18 cellular contexts compared by ENCODE assay signal in the genomic region with DNA sequence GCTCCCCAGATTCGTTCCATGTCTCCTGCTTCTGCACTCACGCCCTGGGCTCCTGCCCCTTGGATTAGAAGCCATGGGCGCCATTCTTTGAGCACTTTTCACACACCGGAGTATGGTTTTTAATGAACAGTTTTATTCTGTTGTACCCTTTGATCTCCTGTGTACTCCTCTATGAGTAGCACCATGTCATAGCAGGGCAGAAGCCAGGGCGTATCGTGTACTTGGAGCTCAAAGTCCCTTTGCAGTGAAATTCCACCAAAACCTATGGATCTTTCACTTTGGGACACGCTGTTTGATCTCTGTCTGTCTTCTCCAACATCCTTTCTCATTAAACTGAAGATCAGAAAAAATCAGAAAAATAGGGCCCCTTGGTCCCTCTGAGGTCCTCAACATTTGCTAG.
DNase-seq lines count a peak whose midpoint lies in the region; ATAC-seq, FAIRE-seq and TF ChIP-seq lines count a peak whose summit lies in the region.
"Had no signal": no experiment of that assay in that cellular context is flagged by ENCODE, and none has a peak within 500 bp of the region (broad histone marks: within the 10 kb centered on the region; RNA-seq: fewer than 3 reads in every experiment).

No MANE protein-coding gene starts in this region.

- H3K9ac ChIP-seq in BLaER1: no peak overlapping the region

- no peaks in the 10 kb centered on the region for H3K9me2 ChIP-seq in GM23338 (ENCODE audit: insufficient read depth)

- H3K27ac Mint-ChIP-seq in GM23338: no peak overlapping the region
- H3K27ac Mint-ChIP-seq: B cell; CD8-positive, alpha-beta T cell; HFFc6 had no signal

- H3K27me3 ChIP-seq in BLaER1: no peaks in the 10 kb centered on the region
- no peaks in the 10 kb centered on the region for H3K27me3 ChIP-seq in small intestine (ENCODE audit: control insufficient read depth in 2 of 2, insufficient read depth in 2 of 2, low read length in 2 of 2)
- no peaks in the 10 kb centered on the region for H3K27me3 ChIP-seq in GM23338 (ENCODE audit: insufficient read depth)

- H3K9me3 Mint-ChIP-seq in GM23338: no peaks in the 10 kb centered on the region
- H3K9me3 Mint-ChIP-seq: CD8-positive, alpha-beta T cell; HFFc6 had no signal

- no peak overlapping the region; the same call in 2 of the 3 replicates for H3K4me3 Mint-ChIP-seq in GM23338
- H3K4me3 Mint-ChIP-seq: B cell; CD14-positive monocyte; CD8-positive, alpha-beta T cell; HFFc6 had no signal

- no peaks in the 10 kb centered on the region for H3K36me3 Mint-ChIP-seq in GM23338 (ENCODE audit: low read depth)

- no peaks in the 10 kb centered on the region for H3F3A ChIP-seq in GM23338 (replicated peaks; ENCODE audit: low read depth)

- peak; percentile 22 for DNase-seq in SW480 (ENCODE audit: low spot score)
- DNase-seq in islet precursor cell: peak; percentile 15
- peak; percentile 77 for DNase-seq in small intestine
- no peak for DNase-seq in NCI-H510A treated with DMSO at 0.1 percent for 48 hours (lab: John Stamatoyannopoulos, UW)
- DNase-seq in GM23338 (ENCODE audit: low spot score): no peak
- DNase-seq in NCI-H187 (lab: John Stamatoyannopoulos, UW): no peak
- DNase-seq: ACHN; CD8-positive, alpha-beta T cell; COR-L47; DND-41; GF-D8; HCEC 1CT; HFFc6 had no signal

- H3K4me1 ChIP-seq in BLaER1 (peaks cover 78% of the 10 kb centered on the region), small intestine (ENCODE audit: control insufficient read depth in 2 of 2, insufficient read depth in 1 of 2, low read depth in 1 of 2, low read length in 1 of 2) (no peaks in the 10 kb centered on the region), GM23338 (ENCODE audit: insufficient read depth) (no peaks in the 10 kb centered on the region)

- peaks cover 23% of the 10 kb centered on the region for H3K4me1 Mint-ChIP-seq in GM23338

- WGBS in small intestine, 3 donors: 46 to 78% (median 56%) methylated on average over 7 of the region's 7 CpGs

- TF ChIP-seq CTCF in GM23338 (conservative IDR thresholded peaks at IDR 0.05; ENCODE audit: low read depth in 2 of 2): no peak

- peaks cover 3% of the 10 kb centered on the region for H3K27me3 Mint-ChIP-seq in GM23338 (ENCODE audit: insufficient read depth, low read depth, poor library complexity)
- H3K27me3 Mint-ChIP-seq: B cell had no signal

- H4K20me1 ChIP-seq in BLaER1: no peaks in the 10 kb centered on the region
- H4K20me1 ChIP-seq in GM23338 (replicated peaks; ENCODE audit: insufficient read depth): no peaks in the 10 kb centered on the region

- H3K4me3 ChIP-seq in BLaER1 (no peak overlapping the region), small intestine (ENCODE audit: low read depth in 1 of 2, low read length in 2 of 2) (no peak overlapping the region), GM23338 (no peak overlapping the region)
- H3K4me3 ChIP-seq: K562 had no signal

- H3K27ac ChIP-seq in BLaER1 (no peak overlapping the region), small intestine (ENCODE audit: low read depth in 1 of 2, low read length in 1 of 2) (no peak overlapping the region), GM23338 (ENCODE audit: low read depth) (no peak overlapping the region)
- H3K27ac ChIP-seq: HL-60 had no signal

- H3K9me3 ChIP-seq in BLaER1: no peaks in the 10 kb centered on the region
- no peaks in the 10 kb centered on the region for H3K9me3 ChIP-seq in small intestine (ENCODE audit: control insufficient read depth, low read depth)

- H3K79me2 ChIP-seq in GM23338 (replicated peaks; ENCODE audit: insufficient read depth): no peaks in the 10 kb centered on the region

- no peak for FAIRE-seq in small intestine (lab: Jason Lieb, UNC)

- H3K36me3 ChIP-seq in BLaER1 (no peaks in the 10 kb centered on the region; the same call in 1 of the 2 replicates), small intestine (ENCODE audit: control insufficient read depth in 2 of 2, insufficient read depth in 2 of 2, low read length in 2 of 2) (no peaks in the 10 kb centered on the region), GM23338 (ENCODE audit: insufficient read depth) (no peaks in the 10 kb centered on the region)

- no peak overlapping the region for H2AFZ ChIP-seq in GM23338

- H3K4me2 ChIP-seq in BLaER1 (0 out of 2 replicates have a peak overlapping the region, but pooled peaks have one; percentile 2), GM23338 (no peak overlapping the region)

- ATAC-seq in GM23338: no peak
- ATAC-seq: CD8-positive, alpha-beta T cell had no signal

TF ChIP-seq in GM23338, 12 proteins besides CTCF, POLR2A, EP300 and RAD21 (continues in another document):
- no peak for TF ChIP-seq EZH2 (IDR thresholded peaks at IDR 0.05; ENCODE audit: low read depth, unreplicated experiment)
- no peak for TF ChIP-seq NANOG (IDR thresholded peaks at IDR 0.05; ENCODE audit: borderline replicate concordance)
- no peak for TF ChIP-seq JUNB (IDR thresholded peaks at IDR 0.05; ENCODE audit: unreplicated experiment)
- TF ChIP-seq, protein P1, sequence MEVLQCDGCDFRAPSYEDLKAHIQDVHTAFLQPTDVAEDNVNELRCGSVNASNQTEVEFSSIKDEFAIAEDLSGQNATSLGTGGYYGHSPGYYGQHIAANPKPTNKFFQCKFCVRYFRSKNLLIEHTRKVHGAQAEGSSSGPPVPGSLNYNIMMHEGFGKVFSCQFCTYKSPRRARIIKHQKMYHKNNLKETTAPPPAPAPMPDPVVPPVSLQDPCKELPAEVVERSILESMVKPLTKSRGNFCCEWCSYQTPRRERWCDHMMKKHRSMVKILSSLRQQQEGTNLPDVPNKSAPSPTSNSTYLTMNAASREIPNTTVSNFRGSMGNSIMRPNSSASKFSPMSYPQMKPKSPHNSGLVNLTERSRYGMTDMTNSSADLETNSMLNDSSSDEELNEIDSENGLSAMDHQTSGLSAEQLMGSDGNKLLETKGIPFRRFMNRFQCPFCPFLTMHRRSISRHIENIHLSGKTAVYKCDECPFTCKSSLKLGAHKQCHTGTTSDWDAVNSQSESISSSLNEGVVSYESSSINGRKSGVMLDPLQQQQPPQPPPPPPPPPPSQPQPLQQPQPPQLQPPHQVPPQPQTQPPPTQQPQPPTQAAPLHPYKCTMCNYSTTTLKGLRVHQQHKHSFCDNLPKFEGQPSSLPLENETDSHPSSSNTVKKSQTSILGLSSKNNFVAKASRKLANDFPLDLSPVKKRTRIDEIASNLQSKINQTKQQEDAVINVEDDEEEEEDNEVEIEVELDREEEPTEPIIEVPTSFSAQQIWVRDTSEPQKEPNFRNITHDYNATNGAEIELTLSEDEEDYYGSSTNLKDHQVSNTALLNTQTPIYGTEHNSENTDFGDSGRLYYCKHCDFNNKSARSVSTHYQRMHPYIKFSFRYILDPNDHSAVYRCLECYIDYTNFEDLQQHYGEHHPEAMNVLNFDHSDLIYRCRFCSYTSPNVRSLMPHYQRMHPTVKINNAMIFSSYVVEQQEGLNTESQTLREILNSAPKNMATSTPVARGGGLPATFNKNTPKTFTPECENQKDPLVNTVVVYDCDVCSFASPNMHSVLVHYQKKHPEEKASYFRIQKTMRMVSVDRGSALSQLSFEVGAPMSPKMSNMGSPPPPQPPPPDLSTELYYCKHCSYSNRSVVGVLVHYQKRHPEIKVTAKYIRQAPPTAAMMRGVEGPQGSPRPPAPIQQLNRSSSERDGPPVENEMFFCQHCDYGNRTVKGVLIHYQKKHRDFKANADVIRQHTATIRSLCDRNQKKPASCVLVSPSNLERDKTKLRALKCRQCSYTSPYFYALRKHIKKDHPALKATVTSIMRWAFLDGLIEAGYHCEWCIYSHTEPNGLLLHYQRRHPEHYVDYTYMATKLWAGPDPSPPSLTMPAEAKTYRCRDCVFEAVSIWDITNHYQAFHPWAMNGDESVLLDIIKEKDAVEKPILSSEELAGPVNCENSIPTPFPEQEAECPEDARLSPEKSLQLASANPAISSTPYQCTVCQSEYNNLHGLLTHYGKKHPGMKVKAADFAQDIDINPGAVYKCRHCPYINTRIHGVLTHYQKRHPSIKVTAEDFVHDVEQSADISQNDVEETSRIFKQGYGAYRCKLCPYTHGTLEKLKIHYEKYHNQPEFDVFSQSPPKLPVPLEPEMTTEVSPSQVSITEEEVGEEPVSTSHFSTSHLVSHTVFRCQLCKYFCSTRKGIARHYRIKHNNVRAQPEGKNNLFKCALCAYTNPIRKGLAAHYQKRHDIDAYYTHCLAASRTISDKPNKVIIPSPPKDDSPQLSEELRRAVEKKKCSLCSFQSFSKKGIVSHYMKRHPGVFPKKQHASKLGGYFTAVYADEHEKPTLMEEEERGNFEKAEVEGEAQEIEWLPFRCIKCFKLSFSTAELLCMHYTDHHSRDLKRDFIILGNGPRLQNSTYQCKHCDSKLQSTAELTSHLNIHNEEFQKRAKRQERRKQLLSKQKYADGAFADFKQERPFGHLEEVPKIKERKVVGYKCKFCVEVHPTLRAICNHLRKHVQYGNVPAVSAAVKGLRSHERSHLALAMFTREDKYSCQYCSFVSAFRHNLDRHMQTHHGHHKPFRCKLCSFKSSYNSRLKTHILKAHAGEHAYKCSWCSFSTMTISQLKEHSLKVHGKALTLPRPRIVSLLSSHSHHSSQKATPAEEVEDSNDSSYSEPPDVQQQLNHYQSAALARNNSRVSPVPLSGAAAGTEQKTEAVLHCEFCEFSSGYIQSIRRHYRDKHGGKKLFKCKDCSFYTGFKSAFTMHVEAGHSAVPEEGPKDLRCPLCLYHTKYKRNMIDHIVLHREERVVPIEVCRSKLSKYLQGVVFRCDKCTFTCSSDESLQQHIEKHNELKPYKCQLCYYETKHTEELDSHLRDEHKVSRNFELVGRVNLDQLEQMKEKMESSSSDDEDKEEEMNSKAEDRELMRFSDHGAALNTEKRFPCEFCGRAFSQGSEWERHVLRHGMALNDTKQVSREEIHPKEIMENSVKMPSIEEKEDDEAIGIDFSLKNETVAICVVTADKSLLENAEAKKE (CRISPR knock-in tag; IDR thresholded peaks at IDR 0.05): no peak
- TF ChIP-seq CREB1 (CRISPR knock-in tag; IDR thresholded peaks at IDR 0.05; ENCODE audit: low read depth): no peak
- no peak for TF ChIP-seq ZNF114 (CRISPR knock-in tag; IDR thresholded peaks at IDR 0.05)
- no peak for TF ChIP-seq POLR2AphosphoS5 (IDR thresholded peaks at IDR 0.05; ENCODE audit: low read depth)
- no peak for TF ChIP-seq ZNF331 (CRISPR knock-in tag; IDR thresholded peaks at IDR 0.05; ENCODE audit: low read depth)

Comparison
In these comparisons a context has a peak if more than half of its experiments do, and no peak if none do; other contexts are left out.
1. DNase-seq: peak in SW480 (single experiment), islet precursor cell (single experiment) and small intestine (single experiment); none in NCI-H510A treated with DMSO at 0.1 percent for 48 hours (single experiment), GM23338 (single experiment) and NCI-H187 (0 of 2).